In genomic region chr3:196238612-196239190, GRCh38 we compare ENCODE assay signal across 1 cellular context.
TF ChIP-seq lines count a peak whose summit lies in the region.

No MANE protein-coding gene starts in this region.

TF ChIP-seq in GM23338, 12 proteins besides CTCF, POLR2A, EP300 and RAD21 (continued from another document):
- TF ChIP-seq REST (IDR thresholded peaks at IDR 0.05; ENCODE audit: unreplicated experiment) (no peak), EZH2phosphoT487 (IDR thresholded peaks at IDR 0.05; ENCODE audit: unreplicated experiment) (no peak), POLR2AphosphoS5 (IDR thresholded peaks at IDR 0.05; ENCODE audit: low read depth) (no peak), ZNF462 (CRISPR knock-in tag; IDR thresholded peaks at IDR 0.05) (no peak), CREB1 (CRISPR knock-in tag; IDR thresholded peaks at IDR 0.05; ENCODE audit: low read depth) (no peak), ZNF331 (CRISPR knock-in tag; IDR thresholded peaks at IDR 0.05; ENCODE audit: low read depth) (no peak), JUNB (IDR thresholded peaks at IDR 0.05; ENCODE audit: unreplicated experiment) (no peak), EZH2 (IDR thresholded peaks at IDR 0.05; ENCODE audit: low read depth, unreplicated experiment) (no peak), ETS1 (IDR thresholded peaks at IDR 0.05) (no peak)
